27 cellular contexts compared by ENCODE assay signal in genomic region chr7:6116216-6116615, GRCh38.
"Had no signal": no experiment of that assay in that cellular context is flagged by ENCODE, and none has a peak within 500 bp of the region (broad histone marks: within the 10 kb centered on the region; RNA-seq: fewer than 3 reads in every experiment).

No MANE protein-coding gene starts in this region.

- H3K9ac ChIP-seq: neural progenitor cell, parathyroid adenoma had no signal

- H2AFZ ChIP-seq: neural progenitor cell, parathyroid adenoma had no signal

- H3K27me3 Mint-ChIP-seq: naive B cell; stimulated activated naive B cell treated with anti-CD40 and anti-IgM and Interleukin-4, amounts not matched to agents 10 μg/mL and 1 μg/mL and 100 μg/mL, for 72 hours had no signal

- H3K27ac ChIP-seq: left ventricle myocardium inferior, neural progenitor cell, neutrophil, parathyroid adenoma, right atrium auricular region, right lobe of liver, stomach, testis, thyroid gland, transverse colon, upper lobe of left lung, vagina had no signal

- DNase-seq: islet precursor cell; left ventricle myocardium inferior; mesendoderm; naive B cell; natural killer cell; nephron progenitor cell; occipital lobe; right lobe of liver; stimulated activated CD4-positive, alpha-beta T cell treated with anti-CD3 and anti-CD28 coated beads, Interleukin-1b, Interleukin-23, amount 100 ng/mL, for 48 hours; stimulated activated CD4-positive, alpha-beta T cell treated with anti-CD3 and anti-CD28 coated beads, Interleukin-2, amount 100 ng/mL, for 48 hours; stimulated activated CD4-positive, alpha-beta T cell treated with anti-CD3 and anti-CD28 coated beads, Interleukin-4, amount 100 ng/mL, for 4 hours; stimulated activated CD8-positive, alpha-beta memory T cell treated with anti-CD3 and anti-CD28 coated beads, Interleukin-4, amount 100 ng/mL, for 48 hours; stimulated activated naive B cell treated with anti-CD40 and anti-IgM and Interleukin-4, amounts not matched to agents 10 μg/mL and 1 μg/mL and 100 μg/mL, for 72 hours; stimulated activated naive CD8-positive, alpha-beta T cell treated with anti-CD3 and anti-CD28 coated beads, Interleukin-15, Interleukin-2, amounts not matched to agents 100 U/mL and 50 U/mL, for 24 hours; stomach; testis; thyroid gland; transverse colon; upper lobe of left lung had no signal

- H3K27me3 ChIP-seq: neural progenitor cell, neutrophil, right atrium auricular region, right lobe of liver, stomach, testis, thyroid gland, transverse colon, upper lobe of left lung, vagina had no signal

- H3K4me3 Mint-ChIP-seq: mesothelial cell of epicardium; naive B cell; natural killer cell; nephron progenitor cell; neural progenitor cell; stimulated activated naive B cell treated with anti-CD40 and anti-IgM and Interleukin-4, amounts not matched to agents 10 μg/mL and 1 μg/mL and 100 μg/mL, for 72 hours had no signal

- H3K4me2 ChIP-seq: neural progenitor cell, smooth muscle cell had no signal

- H3K9me3 ChIP-seq: neutrophil, testis, thyroid gland, vagina had no signal

- H3K9me3 Mint-ChIP-seq: natural killer cell had no signal

- H3K4me3 ChIP-seq: left ventricle myocardium inferior, lung, neural progenitor cell, right atrium auricular region, right lobe of liver, smooth muscle cell, stomach, testis, thyroid gland, transverse colon, upper lobe of left lung, vagina had no signal

- H3K4me1 Mint-ChIP-seq: mesothelial cell of epicardium, nephron progenitor cell, neural progenitor cell had no signal

- ATAC-seq: natural killer cell; right lobe of liver; stimulated activated naive B cell treated with anti-CD40 and anti-IgM and Interleukin-4, amounts not matched to agents 10 μg/mL and 1 μg/mL and 100 μg/mL, for 72 hours; stimulated activated naive CD8-positive, alpha-beta T cell treated with anti-CD3 and anti-CD28 coated beads, Interleukin-15, Interleukin-2, amounts not matched to agents 100 U/mL and 50 U/mL, for 24 hours had no signal

- H3K27ac Mint-ChIP-seq: mesothelial cell of epicardium; natural killer cell; nephron progenitor cell; neural progenitor cell; stimulated activated naive B cell treated with anti-CD40 and anti-IgM and Interleukin-4, amounts not matched to agents 10 μg/mL and 1 μg/mL and 100 μg/mL, for 72 hours had no signal

- H3K4me1 ChIP-seq: left ventricle myocardium inferior, neural progenitor cell, parathyroid adenoma, right atrium auricular region, right lobe of liver, thyroid gland, transverse colon, upper lobe of left lung, vagina had no signal
